ENCODE assay signal across 1 cellular context in the genomic region with DNA sequence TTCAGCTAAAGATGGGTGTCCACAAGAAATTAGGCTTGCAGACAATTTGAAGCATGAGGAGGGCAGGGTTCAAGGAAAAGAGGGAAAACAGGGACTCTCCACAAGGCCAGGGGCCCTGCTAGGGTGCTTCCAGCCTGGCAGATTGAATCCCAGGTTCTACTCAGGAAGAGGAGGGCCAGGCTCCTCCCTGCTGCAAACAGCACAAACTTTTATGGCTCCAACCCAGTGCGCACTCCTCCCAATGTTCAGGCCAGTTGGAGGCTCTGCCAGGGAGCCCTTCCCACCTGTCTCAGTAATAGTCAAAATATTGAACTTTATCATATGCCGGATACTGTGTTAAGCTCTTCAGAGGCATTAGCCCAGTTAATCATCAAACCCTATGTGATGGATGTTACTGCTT.
TF ChIP-seq lines count a peak whose summit lies in the region.

No MANE protein-coding gene starts in this region.

TF ChIP-seq in WTC11, 78 proteins besides CTCF, POLR2A, EP300 and RAD21 (continued from another document):
- TF ChIP-seq, protein P1, sequence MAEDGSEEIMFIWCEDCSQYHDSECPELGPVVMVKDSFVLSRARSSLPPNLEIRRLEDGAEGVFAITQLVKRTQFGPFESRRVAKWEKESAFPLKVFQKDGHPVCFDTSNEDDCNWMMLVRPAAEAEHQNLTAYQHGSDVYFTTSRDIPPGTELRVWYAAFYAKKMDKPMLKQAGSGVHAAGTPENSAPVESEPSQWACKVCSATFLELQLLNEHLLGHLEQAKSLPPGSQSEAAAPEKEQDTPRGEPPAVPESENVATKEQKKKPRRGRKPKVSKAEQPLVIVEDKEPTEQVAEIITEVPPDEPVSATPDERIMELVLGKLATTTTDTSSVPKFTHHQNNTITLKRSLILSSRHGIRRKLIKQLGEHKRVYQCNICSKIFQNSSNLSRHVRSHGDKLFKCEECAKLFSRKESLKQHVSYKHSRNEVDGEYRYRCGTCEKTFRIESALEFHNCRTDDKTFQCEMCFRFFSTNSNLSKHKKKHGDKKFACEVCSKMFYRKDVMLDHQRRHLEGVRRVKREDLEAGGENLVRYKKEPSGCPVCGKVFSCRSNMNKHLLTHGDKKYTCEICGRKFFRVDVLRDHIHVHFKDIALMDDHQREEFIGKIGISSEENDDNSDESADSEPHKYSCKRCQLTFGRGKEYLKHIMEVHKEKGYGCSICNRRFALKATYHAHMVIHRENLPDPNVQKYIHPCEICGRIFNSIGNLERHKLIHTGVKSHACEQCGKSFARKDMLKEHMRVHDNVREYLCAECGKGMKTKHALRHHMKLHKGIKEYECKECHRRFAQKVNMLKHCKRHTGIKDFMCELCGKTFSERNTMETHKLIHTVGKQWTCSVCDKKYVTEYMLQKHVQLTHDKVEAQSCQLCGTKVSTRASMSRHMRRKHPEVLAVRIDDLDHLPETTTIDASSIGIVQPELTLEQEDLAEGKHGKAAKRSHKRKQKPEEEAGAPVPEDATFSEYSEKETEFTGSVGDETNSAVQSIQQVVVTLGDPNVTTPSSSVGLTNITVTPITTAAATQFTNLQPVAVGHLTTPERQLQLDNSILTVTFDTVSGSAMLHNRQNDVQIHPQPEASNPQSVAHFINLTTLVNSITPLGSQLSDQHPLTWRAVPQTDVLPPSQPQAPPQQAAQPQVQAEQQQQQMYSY (CRISPR knock-in tag; IDR thresholded peaks at IDR 0.05) = no peak
- TF ChIP-seq E2F5 (CRISPR knock-in tag; IDR thresholded peaks at IDR 0.05) (no peak), NFYB (CRISPR knock-in tag; conservative IDR thresholded peaks at IDR 0.05; ENCODE audit: low read depth) (no peak), FOXJ3 (CRISPR knock-in tag; IDR thresholded peaks at IDR 0.05; ENCODE audit: borderline replicate concordance) (no peak), ZBTB21 (CRISPR knock-in tag; IDR thresholded peaks at IDR 0.05; ENCODE audit: borderline replicate concordance) (no peak), ZNF263 (CRISPR knock-in tag; IDR thresholded peaks at IDR 0.05; ENCODE audit: low read depth) (no peak), ZNF219 (CRISPR knock-in tag; IDR thresholded peaks at IDR 0.05; ENCODE audit: borderline replicate concordance) (no peak), NR3C1 (CRISPR knock-in tag; conservative IDR thresholded peaks at IDR 0.05; ENCODE audit: low read depth) (no peak), ZNF532 (CRISPR knock-in tag; IDR thresholded peaks at IDR 0.05; ENCODE audit: borderline replicate concordance) (no peak), NFATC4 (CRISPR knock-in tag; IDR thresholded peaks at IDR 0.05) (no peak)
- TF ChIP-seq, protein P2, sequence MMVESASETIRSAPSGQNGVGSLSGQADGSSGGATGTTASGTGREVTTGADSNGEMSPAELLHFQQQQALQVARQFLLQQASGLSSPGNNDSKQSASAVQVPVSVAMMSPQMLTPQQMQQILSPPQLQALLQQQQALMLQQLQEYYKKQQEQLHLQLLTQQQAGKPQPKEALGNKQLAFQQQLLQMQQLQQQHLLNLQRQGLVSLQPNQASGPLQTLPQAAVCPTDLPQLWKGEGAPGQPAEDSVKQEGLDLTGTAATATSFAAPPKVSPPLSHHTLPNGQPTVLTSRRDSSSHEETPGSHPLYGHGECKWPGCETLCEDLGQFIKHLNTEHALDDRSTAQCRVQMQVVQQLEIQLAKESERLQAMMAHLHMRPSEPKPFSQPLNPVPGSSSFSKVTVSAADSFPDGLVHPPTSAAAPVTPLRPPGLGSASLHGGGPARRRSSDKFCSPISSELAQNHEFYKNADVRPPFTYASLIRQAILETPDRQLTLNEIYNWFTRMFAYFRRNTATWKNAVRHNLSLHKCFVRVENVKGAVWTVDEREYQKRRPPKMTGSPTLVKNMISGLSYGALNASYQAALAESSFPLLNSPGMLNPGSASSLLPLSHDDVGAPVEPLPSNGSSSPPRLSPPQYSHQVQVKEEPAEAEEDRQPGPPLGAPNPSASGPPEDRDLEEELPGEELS (CRISPR knock-in tag; IDR thresholded peaks at IDR 0.05) = no peak
- TF ChIP-seq, protein P3, sequence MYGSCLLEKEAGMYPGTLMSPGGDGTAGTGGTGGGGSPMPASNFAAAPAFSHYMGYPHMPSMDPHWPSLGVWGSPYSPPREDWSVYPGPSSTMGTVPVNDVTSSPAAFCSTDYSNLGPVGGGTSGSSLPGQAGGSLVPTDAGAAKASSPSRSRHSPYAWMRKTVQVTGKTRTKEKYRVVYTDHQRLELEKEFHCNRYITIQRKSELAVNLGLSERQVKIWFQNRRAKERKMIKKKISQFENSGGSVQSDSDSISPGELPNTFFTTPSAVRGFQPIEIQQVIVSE (CRISPR knock-in tag; IDR thresholded peaks at IDR 0.05; ENCODE audit: borderline replicate concordance) = no peak
TF ChIP-seq in WTC11: peak in this region for 0.
